In the genomic region with DNA sequence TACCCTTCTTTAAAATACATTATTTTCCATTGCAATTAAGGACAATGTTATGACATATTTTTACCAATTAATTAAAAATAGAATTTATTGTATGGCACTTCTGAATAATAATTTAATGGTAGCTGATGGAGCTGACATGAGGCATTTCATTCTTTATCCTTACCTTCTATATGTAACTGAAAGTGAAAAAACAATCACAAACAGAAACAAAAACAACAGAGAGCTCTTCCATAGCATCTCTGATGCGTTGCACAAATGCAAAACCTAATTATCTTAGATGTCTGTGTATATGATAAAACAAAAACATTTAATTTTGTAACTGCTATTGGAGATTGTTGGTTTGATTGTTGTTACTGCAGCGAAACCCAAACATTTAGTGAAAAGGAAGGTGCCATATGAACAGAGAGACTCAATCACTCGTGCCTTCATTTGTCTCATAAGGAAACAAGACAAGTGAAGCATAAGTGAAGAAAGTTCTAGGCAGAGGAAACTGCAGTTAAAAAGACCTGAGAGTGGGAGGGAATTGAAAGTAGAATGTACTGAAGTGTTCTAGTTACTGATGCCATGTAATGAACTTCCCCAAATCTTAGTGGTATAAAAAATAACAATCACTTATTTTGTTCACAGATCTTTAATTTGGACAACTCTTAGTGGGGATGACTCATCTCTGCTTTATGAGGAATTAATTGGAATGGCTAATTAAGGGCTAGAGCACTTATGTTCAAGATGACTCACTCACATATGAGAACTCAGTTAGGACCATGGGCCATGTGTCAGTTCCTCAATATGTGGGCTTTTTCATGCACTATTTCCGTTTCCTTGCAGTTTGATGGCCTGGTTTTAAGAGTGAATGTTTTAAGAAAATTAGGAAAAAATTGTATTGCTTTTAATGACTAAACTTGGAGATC, we compare ENCODE assay signal across 10 cellular contexts.
DNase-seq lines count a peak whose midpoint lies in the region; ATAC-seq and TF ChIP-seq lines count a peak whose summit lies in the region.
"Had no signal": no experiment of that assay in that cellular context is flagged by ENCODE, and none has a peak within 500 bp of the region (broad histone marks: within the 10 kb centered on the region; RNA-seq: fewer than 3 reads in every experiment).

No MANE protein-coding gene starts in this region.

- H3K9me3 ChIP-seq in A673 (ENCODE audit: low read depth, low read length, poor library complexity, severe bottlenecking) (no peaks in the 10 kb centered on the region), adrenal gland (replicated peaks in 1 of 3) (no peaks in the 10 kb centered on the region)

- no peaks in the 10 kb centered on the region for H3K36me3 ChIP-seq in A673 (ENCODE audit: insufficient read depth, low read length, poor library complexity, severe bottlenecking)
- H3K36me3 ChIP-seq in adrenal gland (replicated peaks in 1 of 2): no peaks in the 10 kb centered on the region

- TF ChIP-seq POLR2A in adrenal gland (IDR thresholded peaks at IDR 0.05): no peak

- CTCF ChIA-PET in A673 (lab: Charles Lee): no interaction called here

- H3K4me3 ChIP-seq in A673 (ENCODE audit: low read depth, low read length, poor library complexity, severe bottlenecking) (no peak overlapping the region), adrenal gland (no peak overlapping the region)

- POLR2A ChIA-PET in A673 (lab: Charles Lee; ENCODE audit: low non-redundant PET): no interaction called here

- no TSS peak for BruUV-seq in A673 (replicated peaks; lab: Mats Ljungman, UMichigan)

- peak; percentile 79 for ATAC-seq in GM19328 (IDR thresholded peaks at IDR 0.05; ENCODE audit: unreplicated experiment)
- ATAC-seq in HG02763 (IDR thresholded peaks at IDR 0.05; ENCODE audit: unreplicated experiment): peak; percentile 50
- ATAC-seq in HG03469 (IDR thresholded peaks at IDR 0.05; ENCODE audit: unreplicated experiment): peak; percentile 66

- TF ChIP-seq CTCF in A673 (conservative IDR thresholded peaks at IDR 0.05; ENCODE audit: low read depth, low read length) (no peak), adrenal gland (IDR thresholded peaks at IDR 0.05) (no peak)

- H3K27ac ChIP-seq in A673 (ENCODE audit: low read depth, low read length, poor library complexity, severe bottlenecking): no peak overlapping the region
- H3K27ac ChIP-seq in adrenal gland: no peak overlapping the region

- H3K27me3 ChIP-seq in A673 (replicated peaks; ENCODE audit: insufficient read depth, low read depth, low read length, poor library complexity): no peaks in the 10 kb centered on the region
- H3K27me3 ChIP-seq in adrenal gland: no peaks in the 10 kb centered on the region

- DNase-seq in A673 (ENCODE audit: low spot score) (peak; percentile 47), SHP77 (lab: John Stamatoyannopoulos, UW) (no peak), adrenal gland (no peak), NCI-H774 (lab: John Stamatoyannopoulos, UW) (no peak), NCI-H128 (lab: John Stamatoyannopoulos, UW; ENCODE audit: unreplicated experiment) (no peak)
- DNase-seq: DMS79 treated with DMSO at 0.1 percent for 48 hours, NCI-H2029 treated with DMSO at 0.1 percent for 48 hours had no signal

- intact Hi-C loops in A673 (cut with micrococcal nuclease; ENCODE audit: unreplicated experiment) (no loop called here), adrenal gland (cut with DNase I) (no loop called here)

- H3K4me1 ChIP-seq in A673 (ENCODE audit: insufficient read depth, low read length, poor library complexity, severe bottlenecking) (peaks cover 20% of the 10 kb centered on the region), adrenal gland (replicated peaks in 1 of 2) (no peaks in the 10 kb centered on the region)

- 72 to 78% (median 76%) methylated on average over 4 of the region's 4 CpGs for WGBS in adrenal gland, 4 donors
